In genomic region chr2:40161986-40162385, GRCh38 we compare ENCODE assay signal across 19 cellular contexts.
DNase-seq lines count a peak whose midpoint lies in the region; ATAC-seq, FAIRE-seq and TF ChIP-seq lines count a peak whose summit lies in the region.
"Had no signal": no experiment of that assay in that cellular context is flagged by ENCODE, and none has a peak within 500 bp of the region (broad histone marks: within the 10 kb centered on the region; RNA-seq: fewer than 3 reads in every experiment).

No MANE protein-coding gene starts in this region.

- H3K36me3 ChIP-seq in right atrium auricular region = peaks cover 66% of the 10 kb centered on the region
- H3K36me3 ChIP-seq in OCI-LY1 (ENCODE audit: insufficient read depth, low read length) = no peaks in the 10 kb centered on the region
- peaks cover 0 to 77% (median 36%) of the 10 kb centered on the region in 4 donors for H3K36me3 ChIP-seq in esophagus muscularis mucosa

- H3K9ac ChIP-seq in OCI-LY1 (ENCODE audit: low read length) = no peak overlapping the region

- no peaks in the 10 kb centered on the region for H4K20me1 ChIP-seq in OCI-LY1 (ENCODE audit: insufficient read depth, low read length)

- no peaks in the 10 kb centered on the region for H3K27me3 ChIP-seq in right atrium auricular region
- H3K27me3 ChIP-seq in OCI-LY1 (ENCODE audit: insufficient read depth, low read length) = no peaks in the 10 kb centered on the region
- H3K27me3 ChIP-seq in esophagus muscularis mucosa = no peaks in the 10 kb centered on the region

- H3K4me1 ChIP-seq in right atrium auricular region = peaks cover 0 to 23% of the 10 kb centered on the region in 2 donors
- H3K4me1 ChIP-seq in A549 = no peaks in the 10 kb centered on the region
- H3K4me1 ChIP-seq in OCI-LY1 (ENCODE audit: insufficient read depth, low read length, severe bottlenecking) = no peaks in the 10 kb centered on the region
- peaks cover 17 to 24% (median 21%) of the 10 kb centered on the region in 4 donors for H3K4me1 ChIP-seq in esophagus muscularis mucosa
- H3K4me1 ChIP-seq: Caco-2 had no signal

- no peak for TF ChIP-seq RAD21 in A549 (conservative IDR thresholded peaks at IDR 0.05 in 1 of 2, IDR thresholded peaks at IDR 0.05 in 1 of 2)

- no peaks in the 10 kb centered on the region for H3K79me2 ChIP-seq in OCI-LY1 (ENCODE audit: insufficient read depth, low read length)

- TF ChIP-seq POLR2A in A549 (IDR thresholded peaks at IDR 0.05; ENCODE audit: low read length) (no peak), esophagus muscularis mucosa (IDR thresholded peaks at IDR 0.05; ENCODE audit: low read depth) (no peak)

- no peak overlapping the region for H2AFZ ChIP-seq in OCI-LY1 (ENCODE audit: low read length)

- peak; percentile 18 for FAIRE-seq in A549 (lab: Jason Lieb, UNC)
- FAIRE-seq: G401.6, GM12892, H54 had no signal

- CTCF ChIA-PET in A549 (lab: Yijun Ruan, JAX) = no interaction called here

- TF ChIP-seq EP300 in A549 (IDR thresholded peaks at IDR 0.05) = no peak
- TF ChIP-seq EP300 in esophagus muscularis mucosa (IDR thresholded peaks at IDR 0.05) = no peak

- DNase-seq in Right ventricle myocardium inferior (ENCODE audit: missing footprints) = no peak
- DNase-seq in right atrium auricular region (ENCODE audit: low spot score) = no peak
- no peak for DNase-seq in A549 (ENCODE audit: low read depth in 1 of 2, low spot score in 1 of 2)
- DNase-seq in esophagus muscularis mucosa (ENCODE audit: extremely low spot score) = peak; percentile 79
- DNase-seq in stimulated activated CD4-positive, alpha-beta T cell treated with anti-CD3 and anti-CD28 coated beads, Interleukin-12 subunit alpha, Interleukin-12 subunit beta, amount 100 ng/mL, for 4 hours = no peak
- DNase-seq in NCI-H146 (lab: John Stamatoyannopoulos, UW) = no peak
- no peak for DNase-seq in 8988T
- DNase-seq: C1 segment of cervical spinal cord; Caco-2; CD4-positive, alpha-beta memory T cell; DMS153; DND-41; GOT3; HCEC 1CT had no signal

- H3F3A ChIP-seq in OCI-LY1 (ENCODE audit: insufficient read depth, low read length) = no peaks in the 10 kb centered on the region

- H3K9me2 ChIP-seq in OCI-LY1 (ENCODE audit: low read depth, low read length) = no peaks in the 10 kb centered on the region

- no peak overlapping the region for H3K4me3 ChIP-seq in right atrium auricular region
- H3K4me3 ChIP-seq in A549 = no peak overlapping the region
- H3K4me3 ChIP-seq in OCI-LY1 (ENCODE audit: low read depth, low read length, poor library complexity, severe bottlenecking) = no peak overlapping the region
- no peak overlapping the region for H3K4me3 ChIP-seq in esophagus muscularis mucosa

- POLR2A ChIA-PET in A549 (lab: Yijun Ruan, JAX) = no interaction called here

- H3K4me2 ChIP-seq in A549 (no peak overlapping the region), OCI-LY1 (ENCODE audit: low read length) (no peak overlapping the region)

- H3K9me3 ChIP-seq in right atrium auricular region = no peaks in the 10 kb centered on the region
- no peaks in the 10 kb centered on the region for H3K9me3 ChIP-seq in A549
- H3K9me3 ChIP-seq in OCI-LY1 (ENCODE audit: low read length) = no peaks in the 10 kb centered on the region
- no peaks in the 10 kb centered on the region for H3K9me3 ChIP-seq in esophagus muscularis mucosa
- H3K9me3 ChIP-seq: Caco-2 had no signal

- TF ChIP-seq CTCF in right atrium auricular region (IDR thresholded peaks at IDR 0.05) (no peak), A549 (IDR thresholded peaks at IDR 0.05) (no peak), OCI-LY1 (IDR thresholded peaks at IDR 0.05; ENCODE audit: low read length) (no peak), esophagus muscularis mucosa (IDR thresholded peaks at IDR 0.05) (no peak)

- ATAC-seq in Right ventricle myocardium inferior (peak; percentile 38), A549 (no peak)

- no peak overlapping the region for H3K27ac ChIP-seq in right atrium auricular region
- H3K27ac ChIP-seq in A549 = no peak overlapping the region
- H3K27ac ChIP-seq in OCI-LY1 (ENCODE audit: low read depth, low read length, poor library complexity, severe bottlenecking) = peak overlapping the region; percentile 53
- H3K27ac ChIP-seq in esophagus muscularis mucosa (replicated peaks in 1 of 4) = no peak overlapping the region
- H3K27ac ChIP-seq: 22Rv1 had no signal

- WGBS in A549 (ENCODE audit: missing lambda C conversion rate) = 3% methylated on average over 1 of the region's 1 CpG
- WGBS in esophagus muscularis mucosa = 56% methylated on average over 1 of the region's 1 CpG

- intact Hi-C loops in Right ventricle myocardium inferior (cut with DNase I) (no loop called here), esophagus muscularis mucosa (cut with DNase I) (no loop called here)

TF ChIP-seq in A549, 52 proteins besides CTCF, POLR2A, EP300 and RAD21:
- no peak for TF ChIP-seq USF2 (IDR thresholded peaks at IDR 0.05)
- no peak for TF ChIP-seq E2F6 (IDR thresholded peaks at IDR 0.05; ENCODE audit: borderline replicate concordance, low read depth)
- TF ChIP-seq CEBPB (IDR thresholded peaks at IDR 0.05) = no peak
TF ChIP-seq in A549: peak in this region for 0.
